In the genomic region with DNA sequence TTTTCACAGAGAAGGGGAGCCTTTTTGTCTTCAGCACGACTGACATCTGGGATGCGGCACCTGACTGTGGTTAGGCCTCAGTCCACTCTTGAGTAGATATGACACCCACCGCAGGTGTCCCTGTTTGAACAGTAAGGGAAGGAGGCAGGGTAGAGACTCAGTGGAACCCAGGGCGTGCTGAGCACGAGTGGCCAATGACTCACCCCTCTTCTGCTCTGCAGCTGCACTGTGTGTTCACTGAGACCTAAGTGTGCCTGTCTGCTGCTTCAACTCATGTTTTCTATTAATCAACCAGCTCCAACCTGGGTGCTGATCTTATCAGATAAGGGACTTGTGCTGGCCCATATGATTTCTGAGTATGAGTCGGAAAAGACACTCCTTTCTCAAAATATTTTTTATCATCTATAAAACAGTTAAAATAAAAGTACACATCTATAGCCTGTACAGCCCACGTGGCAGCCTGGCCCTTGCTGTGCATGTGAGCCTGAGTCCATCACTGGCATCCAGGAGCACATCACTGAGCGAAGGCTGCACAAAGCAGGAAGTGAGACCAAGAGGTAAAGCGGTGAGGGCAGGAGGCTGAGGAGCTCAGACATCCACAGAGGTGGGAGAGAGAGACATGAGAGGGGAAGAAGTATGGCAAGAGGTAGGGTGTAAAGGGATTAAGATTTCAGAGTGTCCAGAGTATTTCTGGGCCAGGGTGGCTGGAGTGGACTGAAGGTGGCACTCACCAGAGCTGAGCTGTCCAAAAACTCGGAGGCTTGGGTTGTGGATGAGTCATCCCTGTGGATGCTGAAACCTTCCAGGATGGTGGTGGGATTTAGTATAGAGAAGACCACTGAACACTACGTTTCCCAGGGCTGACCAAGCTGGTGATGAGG, we compare ENCODE assay signal across 14 cellular contexts. TPM values are rescaled to one million over a fixed set of nuclear protein-coding genes. Genes with fewer than 3 reads are reported as not detected.
DNase-seq lines count a peak whose midpoint lies in the region; ATAC-seq, FAIRE-seq and TF ChIP-seq lines count a peak whose summit lies in the region.
"Had no signal": no experiment of that assay in that cellular context is flagged by ENCODE, and none has a peak within 500 bp of the region (broad histone marks: within the 10 kb centered on the region; RNA-seq: fewer than 3 reads in every experiment).

No MANE protein-coding gene starts in this region.

- dilution Hi-C loops in keratinocyte (cut with MboI; ENCODE audit: extremely low pct_ligation_motif_present, low sequenced_read_pairs) = no loop called here

- H3K36me3 Mint-ChIP-seq in T-helper 2 cell treated with Interferon-gamma antibody and Interleukin-4, amounts not matched to agents 5 μg/mL and 100 μg/mL, for 36 hours (ENCODE audit: low read depth) = peaks cover 5% of the 10 kb centered on the region

- TF ChIP-seq CTCF in keratinocyte (optimal IDR thresholded peaks at IDR 0.05 in 1 of 3, IDR thresholded peaks at IDR 0.05 in 1 of 3, conservative IDR thresholded peaks at IDR 0.05 in 1 of 3; ENCODE audit: extremely low read depth in 1 of 3, insufficient read depth in 2 of 3, low read length in 3 of 3) = no peak

- FAIRE-seq in keratinocyte (lab: Jason Lieb, UNC) = peak; percentile 48

- no peaks in the 10 kb centered on the region for H3K9me3 ChIP-seq in keratinocyte (ENCODE audit: control insufficient read depth, low read depth, low read length)

- H3K27ac Mint-ChIP-seq in T-helper 2 cell treated with Interferon-gamma antibody and Interleukin-4, amounts not matched to agents 5 μg/mL and 100 μg/mL, for 36 hours = peak overlapping the region; percentile 68
- H3K27ac Mint-ChIP-seq: stimulated activated naive CD8-positive, alpha-beta T cell treated with anti-CD3 and anti-CD28 coated beads, Interleukin-15, Interleukin-2, amounts not matched to agents 100 ng/mL and 50 ng/mL, for 24 hours had no signal

- no peak overlapping the region for H3K4me2 ChIP-seq in keratinocyte (ENCODE audit: control insufficient read depth, extremely low read depth, insufficient read depth, low read depth, low read length)
- H3K4me2 ChIP-seq: BLaER1 treated with 17β-estradiol and CSF1 and Interleukin-3, amounts not matched to agents 10 nM and 100 nM; hepatocyte had no signal

- ATAC-seq in GM19395 (IDR thresholded peaks at IDR 0.05; ENCODE audit: unreplicated experiment) = no peak

- no peaks in the 10 kb centered on the region for H4K20me1 ChIP-seq in keratinocyte (ENCODE audit: control insufficient read depth, extremely low read depth, insufficient read depth, low read length)

- DNase-seq in A172 (ENCODE audit: low spot score) (peak; percentile 25), EH (ENCODE audit: low read depth) (peak; percentile 49), keratinocyte (ENCODE audit: low read depth, low spot score) (peak; percentile 26), AG08396 (ENCODE audit: low spot score) (no peak), cerebellar nuclear complex (lab: John Stamatoyannopoulos, UW) (no peak), DMS153 (lab: John Stamatoyannopoulos, UW) (no peak)
- no peak for DNase-seq in T-helper 2 cell treated with Interferon-gamma antibody and Interleukin-4, amounts not matched to agents 5 μg/mL and 100 μg/mL, for 36 hours (ENCODE audit: low spot score)
- DNase-seq: mesendoderm; NCI-H226; stimulated activated CD4-positive, alpha-beta T cell treated with anti-CD3 and anti-CD28 coated beads, Interleukin-4, amount 100 ng/mL, for 1 hour had no signal

- H3K27me3 ChIP-seq in keratinocyte (ENCODE audit: control insufficient read depth, extremely low read depth, insufficient read depth, low read length) = no peaks in the 10 kb centered on the region
- H3K27me3 ChIP-seq: BLaER1 treated with 17β-estradiol and CSF1 and Interleukin-3, amounts not matched to agents 10 nM and 100 nM; hepatocyte had no signal

- H3K79me2 ChIP-seq in keratinocyte (ENCODE audit: control insufficient read depth, insufficient read depth, low read length) = no peaks in the 10 kb centered on the region
- H3K79me2 ChIP-seq: hepatocyte had no signal

- no peak overlapping the region for H3K4me3 Mint-ChIP-seq in T-helper 2 cell treated with Interferon-gamma antibody and Interleukin-4, amounts not matched to agents 5 μg/mL and 100 μg/mL, for 36 hours
- H3K4me3 Mint-ChIP-seq: stimulated activated naive CD8-positive, alpha-beta T cell treated with anti-CD3 and anti-CD28 coated beads, Interleukin-15, Interleukin-2, amounts not matched to agents 100 ng/mL and 50 ng/mL, for 24 hours had no signal

- H3K9ac ChIP-seq in keratinocyte (ENCODE audit: control insufficient read depth, extremely low read depth, insufficient read depth, low read length) = no peak overlapping the region
- H3K9ac ChIP-seq: BLaER1 treated with 17β-estradiol and CSF1 and Interleukin-3, amounts not matched to agents 10 nM and 100 nM had no signal

- no peak overlapping the region for H3K27ac ChIP-seq in keratinocyte (ENCODE audit: control insufficient read depth, insufficient read depth, low read length)
- H3K27ac ChIP-seq: BLaER1 treated with 17β-estradiol and CSF1 and Interleukin-3, amounts not matched to agents 10 nM and 100 nM; hepatocyte had no signal

- H2AFZ ChIP-seq in keratinocyte (ENCODE audit: control insufficient read depth, low read length) = no peak overlapping the region
- H2AFZ ChIP-seq: hepatocyte had no signal

- peaks cover 8% of the 10 kb centered on the region for H3K4me1 ChIP-seq in keratinocyte (ENCODE audit: control insufficient read depth, extremely low read depth, insufficient read depth, low read length)
- H3K4me1 ChIP-seq: BLaER1 treated with 17β-estradiol and CSF1 and Interleukin-3, amounts not matched to agents 10 nM and 100 nM had no signal

- H3K4me1 Mint-ChIP-seq in T-helper 2 cell treated with Interferon-gamma antibody and Interleukin-4, amounts not matched to agents 5 μg/mL and 100 μg/mL, for 36 hours (ENCODE audit: low read depth) = peaks cover 9% of the 10 kb centered on the region

- no peak overlapping the region for H3K4me3 ChIP-seq in keratinocyte (ENCODE audit: control insufficient read depth in 2 of 3, extremely low read depth in 1 of 3, insufficient read depth in 2 of 3, low read depth in 1 of 3, low read length in 3 of 3)
- H3K4me3 ChIP-seq: BLaER1 treated with 17β-estradiol and CSF1 and Interleukin-3, amounts not matched to agents 10 nM and 100 nM; hepatocyte had no signal

- H3K9me3 Mint-ChIP-seq in T-helper 2 cell treated with Interferon-gamma antibody and Interleukin-4, amounts not matched to agents 5 μg/mL and 100 μg/mL, for 36 hours = no peaks in the 10 kb centered on the region

- no peaks in the 10 kb centered on the region for H3K27me3 Mint-ChIP-seq in T-helper 2 cell treated with Interferon-gamma antibody and Interleukin-4, amounts not matched to agents 5 μg/mL and 100 μg/mL, for 36 hours (ENCODE audit: low read depth)
- H3K27me3 Mint-ChIP-seq: stimulated activated naive CD8-positive, alpha-beta T cell treated with anti-CD3 and anti-CD28 coated beads, Interleukin-15, Interleukin-2, amounts not matched to agents 100 ng/mL and 50 ng/mL, for 24 hours had no signal

- peaks cover 0 to 6% of the 10 kb centered on the region in 2 experiments for H3K36me3 ChIP-seq in keratinocyte (ENCODE audit: control insufficient read depth in 2 of 2, extremely low read depth in 1 of 2, insufficient read depth in 2 of 2, low read length in 2 of 2)

- H3K9me1 ChIP-seq in keratinocyte (ENCODE audit: control insufficient read depth, extremely low read depth, insufficient read depth, low read length) = no peaks in the 10 kb centered on the region

RNA-seq across cellular contexts. Expression of a gene that starts 49.2 kb away (rescaled TPM):
- 40.9 and 42.3 TPM in 2 replicates for total RNA-seq in A172 (2014; rRNA removed; shearing (Covaris generic))
- 30.2 to 39.8 TPM (median 39.5 TPM) in 3 replicates for polyA plus RNA-seq in keratinocyte
- polyA plus RNA-seq in keratinocyte (2011; ENCODE audit: low read depth) = 26.1 TPM
- 30.1 and 31.9 TPM in 2 replicates for polyA plus RNA-seq in keratinocyte (2011; cell fraction: cytosol; rRNA removed)
- polyA plus RNA-seq in keratinocyte (2011; cell fraction: nucleus; rRNA removed) = 50.1 and 50.9 TPM in 2 replicates
- 24.9 and 26.0 TPM in 2 replicates for polyA plus RNA-seq in keratinocyte (2012; ENCODE audit: low replicate concordance)
- polyA minus RNA-seq in keratinocyte = 32.3 to 49.1 TPM (median 48.1 TPM) in 3 replicates
- 38.0 TPM for polyA minus RNA-seq in keratinocyte (2011; cell fraction: cytosol; rRNA and poly(A)+ RNA removed)
- polyA minus RNA-seq in keratinocyte (2011; cell fraction: nucleus; rRNA and poly(A)+ RNA removed) = 36.6 and 36.8 TPM in 2 replicates

Comparison
In these comparisons a context has a peak if more than half of its experiments do, and no peak if none do; other contexts are left out.
1. DNase-seq: peak in A172 (single experiment), EH (single experiment) and keratinocyte (single experiment); none in T-helper 2 cell treated with Interferon-gamma antibody and Interleukin-4, amounts not matched to agents 5 μg/mL and 100 μg/mL, for 36 hours (single experiment), AG08396 (single experiment), cerebellar nuclear complex (0 of 2) and DMS153 (single experiment).